ENCODE assay signal across 8 cellular contexts in genomic region chr4:100421356-100421978, GRCh38.
DNase-seq lines count a peak whose midpoint lies in the region; ATAC-seq and TF ChIP-seq lines count a peak whose summit lies in the region.

No MANE protein-coding gene starts in this region.

- no peaks in the 10 kb centered on the region for H3K36me3 ChIP-seq in kidney epithelial cell (ENCODE audit: control insufficient read depth, insufficient read depth, low read length)

- DNase-seq in D341Med (ENCODE audit: low spot score) (peak; percentile 29), amniotic epithelial cell (ENCODE audit: low read depth) (peak; percentile 40), kidney epithelial cell (ENCODE audit: low read depth) (no peak), GM10266 (ENCODE audit: extremely low spot score) (no peak), mesenteric fat pad (ENCODE audit: low spot score) (no peak)
- DNase-seq in activated CD4-positive, alpha-beta T cell treated with anti-CD3 and anti-CD28 coated beads, Interleukin-2, amount 50 U/mL, for 4 hours, result no peak

- no peak overlapping the region for H3K4me3 ChIP-seq in kidney epithelial cell (ENCODE audit: low read depth, low read length)

- H3K27me3 ChIP-seq in kidney epithelial cell (ENCODE audit: control insufficient read depth, insufficient read depth, low read length), result no peaks in the 10 kb centered on the region

- no peak for ATAC-seq in GM21515 (IDR thresholded peaks at IDR 0.05; ENCODE audit: unreplicated experiment)

- TF ChIP-seq CTCF in LNCAP (IDR thresholded peaks at IDR 0.05) (peak; percentile 63), kidney epithelial cell (IDR thresholded peaks at IDR 0.05; ENCODE audit: insufficient read depth, low read length, poor library complexity, severe bottlenecking) (peak; percentile 48), GM10266 (IDR thresholded peaks at IDR 0.05; ENCODE audit: control insufficient read depth, insufficient read depth, low read depth, missing control alignments) (no peak)

Comparison
In these comparisons a context has a peak if more than half of its experiments do, and no peak if none do; other contexts are left out.
1. DNase-seq: peak in D341Med (single experiment) and amniotic epithelial cell (single experiment); none in kidney epithelial cell (single experiment), GM10266 (single experiment), activated CD4-positive, alpha-beta T cell treated with anti-CD3 and anti-CD28 coated beads, Interleukin-2, amount 50 U/mL, for 4 hours (0 of 2) and mesenteric fat pad (single experiment).